Comparison of ENCODE assay signal across 30 cellular contexts in the genomic region with DNA sequence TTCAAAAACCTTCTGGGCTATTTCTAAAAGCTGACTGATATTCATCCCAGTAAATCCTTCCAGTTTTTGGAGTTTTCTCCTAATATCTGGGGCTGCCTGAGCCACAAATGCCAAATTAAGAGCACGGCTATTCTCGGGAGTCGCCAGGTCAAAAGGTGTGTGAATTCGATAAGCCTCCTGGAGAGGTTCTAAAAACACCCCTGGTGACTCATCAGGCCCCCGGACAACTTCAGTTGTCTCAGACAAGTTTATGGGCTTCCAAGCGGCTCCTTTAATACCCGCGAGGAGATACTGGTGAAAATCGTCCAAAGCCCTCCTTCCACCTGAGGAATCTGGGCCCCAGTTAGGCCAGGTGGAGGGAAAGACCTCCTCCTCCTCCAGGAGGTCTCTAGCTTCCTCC.
"Had no signal": no experiment of that assay in that cellular context is flagged by ENCODE, and none has a peak within 500 bp of the region (broad histone marks: within the 10 kb centered on the region; RNA-seq: fewer than 3 reads in every experiment).

No MANE protein-coding gene starts in this region.

- H3K4me2 ChIP-seq: SK-N-SH had no signal

- H3K27ac ChIP-seq: ascending aorta, cardiac muscle cell, coronary artery, Peyer's patch, SJSA1 had no signal

- DNase-seq: activated CD4-positive, alpha-beta T cell treated with anti-CD3 and anti-CD28 coated beads for 36 hours; activated CD4-positive, alpha-beta T cell treated with anti-CD3 and anti-CD28 coated beads, Interleukin-2, amount 10 ng/mL, durations not matched to agents 7 days and 5 days; activated CD4-positive, alpha-beta T cell treated with anti-CD3 and anti-CD28 coated beads, Interleukin-2, amount 50 U/mL, for 48 hours; activated CD8-positive, alpha-beta T cell treated with anti-CD3 and anti-CD28 coated beads, Interleukin-2, amount 10 ng/mL, durations not matched to agents 7 days and 5 days; activated gamma-delta T cell; activated naive CD4-positive, alpha-beta T cell treated with Interleukin-2 at 50 U/mL for 16 hours; activated naive CD8-positive, alpha-beta T cell treated with anti-CD3 and anti-CD28 coated beads, Interleukin-2, amount 10 ng/mL, durations not matched to agents 7 days and 5 days; activated T-cell treated with anti-CD3 and anti-CD28 coated beads, Interleukin-2, amount 50 U/mL, for 24 hours; MM.1S; NCI-H1092 treated with DMSO at 0.1 percent for 48 hours; NCI-H1417; NCI-H146; NCI-H187; NCI-H2029 treated with DMSO at 0.1 percent for 48 hours; NCI-H2107; NCI-H2171; NCI-H510A; NCI-H526; NK-92 treated with Interleukin-12 subunit alpha and Interleukin-12 subunit beta, amount 100 ng/mL, for 24 hours; PC-3; Peyer's patch; RPMI8226; SHP77 treated with DMSO at 0.1 percent for 48 hours; SK-N-SH had no signal

- H3K9ac ChIP-seq: SK-N-SH had no signal

- H3K4me3 ChIP-seq: ascending aorta, cardiac muscle cell, coronary artery, Peyer's patch, SJSA1 had no signal

- ATAC-seq: activated CD4-positive, alpha-beta T cell treated with anti-CD3 and anti-CD28 coated beads for 36 hours; activated CD4-positive, CD25-positive, alpha-beta regulatory T cell treated with anti-CD3 and anti-CD28 coated beads, Interleukin-2, amount 50 U/mL, for 24 hours; activated CD8-positive, alpha-beta T cell treated with anti-CD3 and anti-CD28 coated beads, Interleukin-2, amount 10 ng/mL, durations not matched to agents 7 days and 5 days; PC-3; WTC11 had no signal

- H3K9me2 ChIP-seq: SK-N-SH had no signal

- H3K9me3 ChIP-seq: ascending aorta, Peyer's patch, SJSA1, SK-N-SH had no signal

- H3K4me1 ChIP-seq: ascending aorta, Peyer's patch, SJSA1 had no signal

- H3K36me3 ChIP-seq: ascending aorta, cardiac muscle cell, Peyer's patch, SJSA1 had no signal

- H3K27me3 ChIP-seq: ascending aorta, cardiac muscle cell, Peyer's patch, SJSA1 had no signal
